ENCODE assay signal across 9 cellular contexts in the genomic region with DNA sequence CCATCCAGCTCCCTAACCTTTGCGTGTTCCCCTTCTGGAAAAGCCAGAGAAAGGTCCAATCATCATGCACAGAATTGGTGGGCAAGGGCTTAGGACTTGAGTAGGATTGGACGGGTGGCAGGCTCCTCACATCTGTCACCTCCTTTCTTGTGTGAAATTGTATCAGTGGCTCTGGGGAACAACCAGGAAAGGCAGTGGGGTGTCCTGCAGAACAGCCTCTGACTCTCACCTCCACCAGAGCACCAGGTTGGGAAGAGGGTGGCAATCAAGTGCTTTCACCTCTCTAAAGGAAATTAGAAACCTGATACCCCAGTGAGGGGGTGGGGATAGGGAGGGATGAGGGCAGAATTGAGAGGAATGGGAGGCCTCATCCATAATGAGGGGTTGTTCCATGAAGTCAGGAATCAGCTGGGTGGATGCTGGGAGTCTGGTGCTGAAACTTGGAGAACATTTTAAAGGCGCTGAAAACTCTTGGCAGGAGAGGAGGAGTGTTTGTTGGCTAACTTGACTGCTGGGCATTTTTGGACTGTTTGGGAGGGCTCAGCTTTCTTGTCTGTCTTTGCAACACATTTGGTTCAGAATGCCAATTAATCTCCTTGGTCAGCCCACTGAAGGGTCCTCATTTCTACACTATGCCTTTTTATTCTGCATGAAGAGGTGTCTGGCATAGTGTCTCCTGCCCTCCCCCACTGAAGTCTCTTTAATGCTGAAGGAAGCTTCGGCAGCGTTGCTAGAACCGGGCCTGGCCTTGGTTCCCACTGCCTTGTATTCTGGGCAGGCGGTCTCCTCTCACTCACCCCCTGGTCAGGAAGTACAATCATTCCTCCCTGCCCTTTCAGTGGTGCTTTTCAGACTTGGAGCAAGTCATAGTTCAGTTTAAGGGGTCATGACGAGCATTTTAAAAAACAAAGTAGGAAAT. TPM values are rescaled to one million over a fixed set of nuclear protein-coding genes. Genes with fewer than 3 reads are reported as not detected.
DNase-seq lines count a peak whose midpoint lies in the region; ATAC-seq, FAIRE-seq and TF ChIP-seq lines count a peak whose summit lies in the region.
"Had no signal": no experiment of that assay in that cellular context is flagged by ENCODE, and none has a peak within 500 bp of the region (broad histone marks: within the 10 kb centered on the region; RNA-seq: fewer than 3 reads in every experiment).

No MANE protein-coding gene starts in this region.

- peaks cover 14% of the 10 kb centered on the region; the same call in 1 of the 2 replicates for H3F3A ChIP-seq in PC-9 (ENCODE audit: insufficient read depth, low read depth)

- ATAC-seq in omental fat pad (ENCODE audit: low FRiP score) = peak; percentile 19

- TF ChIP-seq CTCF in PC-9 (conservative IDR thresholded peaks at IDR 0.05) (no peak), omental fat pad (IDR thresholded peaks at IDR 0.05) (no peak)

- peak overlapping the region; percentile 98 for H3K4me2 ChIP-seq in PC-9

- intact Hi-C loops in PC-9 (cut with micrococcal nuclease; ENCODE audit: unreplicated experiment) = no loop called here

- peak overlapping the region; percentile 85 for H3K27ac ChIP-seq in PC-9

- peaks cover 41% of the 10 kb centered on the region for H3K36me3 ChIP-seq in PC-9 (ENCODE audit: low read depth)

- H4K20me1 ChIP-seq in PC-9 (ENCODE audit: insufficient read depth) = peaks cover 45% of the 10 kb centered on the region

- peaks cover 48% of the 10 kb centered on the region for H3K4me1 Mint-ChIP-seq in activated CD4-positive, alpha-beta T cell treated with anti-CD3 and anti-CD28 coated beads, Interleukin-2, amount 10 ng/mL, durations not matched to agents 7 days and 5 days

- H3K9me3 ChIP-seq in PC-9 (ENCODE audit: insufficient read depth, low read depth) = no peaks in the 10 kb centered on the region

- no TSS peak for BruUV-seq in PC-9 (replicated peaks; lab: Mats Ljungman, UMichigan)

- CTCF ChIA-PET in activated CD4-positive, alpha-beta T cell treated with anti-CD3 and anti-CD28 coated beads, Interleukin-2, amount 10 ng/mL, durations not matched to agents 7 days and 5 days (lab: Charles Lee) = no interaction called here
- CTCF ChIA-PET in PC-9 (lab: Charles Lee) = no interaction called here

- POLR2A ChIA-PET in activated CD4-positive, alpha-beta T cell treated with anti-CD3 and anti-CD28 coated beads, Interleukin-2, amount 10 ng/mL, durations not matched to agents 7 days and 5 days (lab: Charles Lee) = no interaction called here
- POLR2A ChIA-PET in PC-9 (lab: Charles Lee; ENCODE audit: unreplicated experiment) = no interaction called here

- no peak for DNase-seq in activated CD4-positive, alpha-beta T cell treated with anti-CD3 and anti-CD28 coated beads, Interleukin-2, amount 10 ng/mL, durations not matched to agents 7 days and 5 days
- DNase-seq in activated CD4-positive, alpha-beta T cell treated with anti-CD3 and anti-CD28 coated beads, Interleukin-2, amount 50 U/mL, for 48 hours = no peak
- DNase-seq in PC-9 (peak in 1 of 2 experiments; percentile 34), fibroblast of gingiva (ENCODE audit: low read depth) (peak; percentile 63), omental fat pad (ENCODE audit: low spot score) (no peak), DMS114 treated with DMSO at 0.1 percent for 48 hours (lab: John Stamatoyannopoulos, UW; ENCODE audit: unreplicated experiment) (no peak), urothelium cell line (ENCODE audit: low spot score) (no peak)
- no peak for DNase-seq in stimulated activated CD4-positive, alpha-beta T cell treated with anti-CD3 and anti-CD28 coated beads, Interleukin-1b, Interleukin-23, amount 100 ng/mL, for 48 hours

- H2AFZ ChIP-seq in PC-9 = no peak overlapping the region; the same call in 1 of the 2 replicates

- H3K27me3 ChIP-seq in PC-9 (ENCODE audit: insufficient read depth, low read depth) = no peaks in the 10 kb centered on the region

- peaks cover 19% of the 10 kb centered on the region for H3K27me3 Mint-ChIP-seq in activated CD4-positive, alpha-beta T cell treated with anti-CD3 and anti-CD28 coated beads, Interleukin-2, amount 10 ng/mL, durations not matched to agents 7 days and 5 days

- no peaks in the 10 kb centered on the region for H3K9me2 ChIP-seq in PC-9 (ENCODE audit: insufficient read depth)

- peak overlapping the region; percentile 83 for H3K27ac Mint-ChIP-seq in activated CD4-positive, alpha-beta T cell treated with anti-CD3 and anti-CD28 coated beads, Interleukin-2, amount 10 ng/mL, durations not matched to agents 7 days and 5 days

- FAIRE-seq in urothelium cell line (lab: Jason Lieb, UNC) = no peak
- FAIRE-seq: colon had no signal

- H3K79me2 ChIP-seq in PC-9 (ENCODE audit: low read depth) = peaks cover 66% of the 10 kb centered on the region

- peak overlapping the region; percentile 91 for H3K4me3 Mint-ChIP-seq in activated CD4-positive, alpha-beta T cell treated with anti-CD3 and anti-CD28 coated beads, Interleukin-2, amount 10 ng/mL, durations not matched to agents 7 days and 5 days

- peaks cover 15% of the 10 kb centered on the region for H3K36me3 Mint-ChIP-seq in activated CD4-positive, alpha-beta T cell treated with anti-CD3 and anti-CD28 coated beads, Interleukin-2, amount 10 ng/mL, durations not matched to agents 7 days and 5 days (ENCODE audit: low read depth)

- H3K9me3 Mint-ChIP-seq in activated CD4-positive, alpha-beta T cell treated with anti-CD3 and anti-CD28 coated beads, Interleukin-2, amount 10 ng/mL, durations not matched to agents 7 days and 5 days = no peaks in the 10 kb centered on the region

- H3K4me1 ChIP-seq in PC-9 (replicated peaks; ENCODE audit: insufficient read depth) = peaks cover 39% of the 10 kb centered on the region

- H3K4me3 ChIP-seq in PC-9 = peak overlapping the region; percentile 93

RNA-seq across cellular contexts. Expression of a gene that starts 2.1 kb away (rescaled TPM):
- total RNA-seq in activated CD4-positive, alpha-beta T cell treated with anti-CD3 and anti-CD28 coated beads, Interleukin-2, amount 10 ng/mL, durations not matched to agents 7 days and 5 days = 100 to 1,000 TPM; 102 to 115 TPM
- total RNA-seq in PC-9 (2021) (373 and 569 TPM in 2 replicates), omental fat pad (10 to 100 TPM; 21.5 to 95.4 (median 28.4) TPM)

RNA-seq across cellular contexts. Expression of a gene that starts 54.9 kb away (rescaled TPM):
- not detected for total RNA-seq in activated CD4-positive, alpha-beta T cell treated with anti-CD3 and anti-CD28 coated beads, Interleukin-2, amount 10 ng/mL, durations not matched to agents 7 days and 5 days
- total RNA-seq in PC-9 (2021) (not detected in 2 replicates), omental fat pad (1 to 10 TPM in 1 of 4 donors, under 1 TPM in 2, not detected in 1; 0.56 to 4.3 (median 0.96) TPM)
